Comparison of ENCODE assay signal across 1 cellular context in genomic region chr19:1651548-1652394, GRCh38.
TF ChIP-seq lines count a peak whose summit lies in the region.

No MANE protein-coding gene starts in this region.

TF ChIP-seq in K562, 482 proteins besides CTCF, POLR2A, EP300 and RAD21 (continued from another document):
- TF ChIP-seq, protein P1, sequence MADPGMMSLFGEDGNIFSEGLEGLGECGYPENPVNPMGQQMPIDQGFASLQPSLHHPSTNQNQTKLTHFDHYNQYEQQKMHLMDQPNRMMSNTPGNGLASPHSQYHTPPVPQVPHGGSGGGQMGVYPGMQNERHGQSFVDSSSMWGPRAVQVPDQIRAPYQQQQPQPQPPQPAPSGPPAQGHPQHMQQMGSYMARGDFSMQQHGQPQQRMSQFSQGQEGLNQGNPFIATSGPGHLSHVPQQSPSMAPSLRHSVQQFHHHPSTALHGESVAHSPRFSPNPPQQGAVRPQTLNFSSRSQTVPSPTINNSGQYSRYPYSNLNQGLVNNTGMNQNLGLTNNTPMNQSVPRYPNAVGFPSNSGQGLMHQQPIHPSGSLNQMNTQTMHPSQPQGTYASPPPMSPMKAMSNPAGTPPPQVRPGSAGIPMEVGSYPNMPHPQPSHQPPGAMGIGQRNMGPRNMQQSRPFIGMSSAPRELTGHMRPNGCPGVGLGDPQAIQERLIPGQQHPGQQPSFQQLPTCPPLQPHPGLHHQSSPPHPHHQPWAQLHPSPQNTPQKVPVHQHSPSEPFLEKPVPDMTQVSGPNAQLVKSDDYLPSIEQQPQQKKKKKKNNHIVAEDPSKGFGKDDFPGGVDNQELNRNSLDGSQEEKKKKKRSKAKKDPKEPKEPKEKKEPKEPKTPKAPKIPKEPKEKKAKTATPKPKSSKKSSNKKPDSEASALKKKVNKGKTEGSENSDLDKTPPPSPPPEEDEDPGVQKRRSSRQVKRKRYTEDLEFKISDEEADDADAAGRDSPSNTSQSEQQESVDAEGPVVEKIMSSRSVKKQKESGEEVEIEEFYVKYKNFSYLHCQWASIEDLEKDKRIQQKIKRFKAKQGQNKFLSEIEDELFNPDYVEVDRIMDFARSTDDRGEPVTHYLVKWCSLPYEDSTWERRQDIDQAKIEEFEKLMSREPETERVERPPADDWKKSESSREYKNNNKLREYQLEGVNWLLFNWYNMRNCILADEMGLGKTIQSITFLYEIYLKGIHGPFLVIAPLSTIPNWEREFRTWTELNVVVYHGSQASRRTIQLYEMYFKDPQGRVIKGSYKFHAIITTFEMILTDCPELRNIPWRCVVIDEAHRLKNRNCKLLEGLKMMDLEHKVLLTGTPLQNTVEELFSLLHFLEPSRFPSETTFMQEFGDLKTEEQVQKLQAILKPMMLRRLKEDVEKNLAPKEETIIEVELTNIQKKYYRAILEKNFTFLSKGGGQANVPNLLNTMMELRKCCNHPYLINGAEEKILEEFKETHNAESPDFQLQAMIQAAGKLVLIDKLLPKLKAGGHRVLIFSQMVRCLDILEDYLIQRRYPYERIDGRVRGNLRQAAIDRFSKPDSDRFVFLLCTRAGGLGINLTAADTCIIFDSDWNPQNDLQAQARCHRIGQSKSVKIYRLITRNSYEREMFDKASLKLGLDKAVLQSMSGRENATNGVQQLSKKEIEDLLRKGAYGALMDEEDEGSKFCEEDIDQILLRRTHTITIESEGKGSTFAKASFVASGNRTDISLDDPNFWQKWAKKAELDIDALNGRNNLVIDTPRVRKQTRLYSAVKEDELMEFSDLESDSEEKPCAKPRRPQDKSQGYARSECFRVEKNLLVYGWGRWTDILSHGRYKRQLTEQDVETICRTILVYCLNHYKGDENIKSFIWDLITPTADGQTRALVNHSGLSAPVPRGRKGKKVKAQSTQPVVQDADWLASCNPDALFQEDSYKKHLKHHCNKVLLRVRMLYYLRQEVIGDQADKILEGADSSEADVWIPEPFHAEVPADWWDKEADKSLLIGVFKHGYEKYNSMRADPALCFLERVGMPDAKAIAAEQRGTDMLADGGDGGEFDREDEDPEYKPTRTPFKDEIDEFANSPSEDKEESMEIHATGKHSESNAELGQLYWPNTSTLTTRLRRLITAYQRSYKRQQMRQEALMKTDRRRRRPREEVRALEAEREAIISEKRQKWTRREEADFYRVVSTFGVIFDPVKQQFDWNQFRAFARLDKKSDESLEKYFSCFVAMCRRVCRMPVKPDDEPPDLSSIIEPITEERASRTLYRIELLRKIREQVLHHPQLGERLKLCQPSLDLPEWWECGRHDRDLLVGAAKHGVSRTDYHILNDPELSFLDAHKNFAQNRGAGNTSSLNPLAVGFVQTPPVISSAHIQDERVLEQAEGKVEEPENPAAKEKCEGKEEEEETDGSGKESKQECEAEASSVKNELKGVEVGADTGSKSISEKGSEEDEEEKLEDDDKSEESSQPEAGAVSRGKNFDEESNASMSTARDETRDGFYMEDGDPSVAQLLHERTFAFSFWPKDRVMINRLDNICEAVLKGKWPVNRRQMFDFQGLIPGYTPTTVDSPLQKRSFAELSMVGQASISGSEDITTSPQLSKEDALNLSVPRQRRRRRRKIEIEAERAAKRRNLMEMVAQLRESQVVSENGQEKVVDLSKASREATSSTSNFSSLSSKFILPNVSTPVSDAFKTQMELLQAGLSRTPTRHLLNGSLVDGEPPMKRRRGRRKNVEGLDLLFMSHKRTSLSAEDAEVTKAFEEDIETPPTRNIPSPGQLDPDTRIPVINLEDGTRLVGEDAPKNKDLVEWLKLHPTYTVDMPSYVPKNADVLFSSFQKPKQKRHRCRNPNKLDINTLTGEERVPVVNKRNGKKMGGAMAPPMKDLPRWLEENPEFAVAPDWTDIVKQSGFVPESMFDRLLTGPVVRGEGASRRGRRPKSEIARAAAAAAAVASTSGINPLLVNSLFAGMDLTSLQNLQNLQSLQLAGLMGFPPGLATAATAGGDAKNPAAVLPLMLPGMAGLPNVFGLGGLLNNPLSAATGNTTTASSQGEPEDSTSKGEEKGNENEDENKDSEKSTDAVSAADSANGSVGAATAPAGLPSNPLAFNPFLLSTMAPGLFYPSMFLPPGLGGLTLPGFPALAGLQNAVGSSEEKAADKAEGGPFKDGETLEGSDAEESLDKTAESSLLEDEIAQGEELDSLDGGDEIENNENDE (IDR thresholded peaks at IDR 0.05; ENCODE audit: low read depth, low read length) = no peak
- TF ChIP-seq CCNT2 (IDR thresholded peaks at IDR 0.05; ENCODE audit: borderline replicate concordance, extremely low read depth, insufficient read length, low read depth, low read length) = peak; percentile 71
